ENCODE assay signal across 8 cellular contexts in the genomic region with DNA sequence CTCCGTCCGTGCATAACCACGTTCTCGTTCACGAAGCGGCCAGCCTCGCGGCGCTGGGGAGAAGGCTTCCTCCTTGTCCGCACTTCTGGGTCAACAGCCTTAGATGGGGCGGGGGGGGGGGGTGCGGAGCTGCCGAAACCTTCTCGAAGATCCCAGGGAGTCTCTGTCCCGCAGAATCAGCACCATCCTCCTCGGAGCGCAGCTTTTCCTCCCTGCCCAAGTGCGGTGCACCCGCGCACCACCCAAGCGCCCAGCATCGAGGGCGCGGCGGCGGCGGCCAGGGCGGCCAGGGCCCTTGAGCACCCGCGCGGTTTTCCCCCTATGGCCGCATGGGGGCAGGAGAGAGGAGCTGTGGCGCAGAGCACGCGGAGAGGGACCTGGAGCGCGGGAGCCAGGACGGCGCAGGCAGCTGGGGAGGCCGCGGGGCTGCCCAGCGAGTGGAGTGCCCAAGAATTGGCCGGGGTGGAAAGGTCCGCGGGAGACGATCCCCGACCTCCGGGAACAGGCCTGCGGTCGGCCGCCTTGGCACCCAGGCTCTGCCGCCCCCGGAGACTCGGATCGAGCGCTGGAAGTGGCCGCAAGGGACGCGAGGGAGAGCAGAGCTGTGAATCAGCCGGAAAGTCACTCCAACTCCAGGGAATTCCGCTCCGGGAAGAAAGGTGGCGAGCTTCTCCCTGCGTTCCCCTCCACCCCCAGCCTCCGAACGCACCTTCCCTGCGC. TPM values are rescaled to one million over a fixed set of nuclear protein-coding genes. Genes with fewer than 3 reads are reported as not detected.
DNase-seq lines count a peak whose midpoint lies in the region; ATAC-seq, FAIRE-seq and TF ChIP-seq lines count a peak whose summit lies in the region.

No MANE protein-coding gene starts in this region.

- no peak overlapping the region for H3K27ac Mint-ChIP-seq in CD4-positive, alpha-beta T cell

- no peaks in the 10 kb centered on the region for H4K20me1 ChIP-seq in GM12878 (ENCODE audit: control insufficient read depth, insufficient read depth)

- H3K4me2 ChIP-seq in GM12878 (ENCODE audit: control insufficient read depth, insufficient read depth): no peak overlapping the region

- DNase-seq in CD4-positive, alpha-beta T cell: peak; percentile 28 to 65 (median 46)
- DNase-seq in M059J (ENCODE audit: low read depth) (peak; percentile 83), T-helper 2 cell (peak in 4 of 5 experiments; percentile 39 to 61 (median 41)), GM12878 (ENCODE audit: low read depth, low spot score) (no peak), sigmoid colon (peak; percentile 83)
- DNase-seq in NK-92 treated with Interleukin-12 subunit alpha and Interleukin-12 subunit beta, amount 100 ng/mL, for 24 hours (lab: John Stamatoyannopoulos, UW): no peak

- ATAC-seq in CD4-positive, alpha-beta T cell (ENCODE audit: poor library complexity): peak; percentile 96
- peak; percentile 70 for ATAC-seq in GM21367 (IDR thresholded peaks at IDR 0.05; ENCODE audit: unreplicated experiment)
- ATAC-seq in GM12878: peak; percentile 99

- H3K27ac ChIP-seq in CD4-positive, alpha-beta T cell (ENCODE audit: low read depth, low read length): no peak overlapping the region
- H3K27ac ChIP-seq in GM12878 (ENCODE audit: control insufficient read depth, insufficient read depth) (no peak overlapping the region), sigmoid colon (peak overlapping the region in 1 of 4 donors; percentile 60)

- no peak overlapping the region for H2AFZ ChIP-seq in GM12878 (ENCODE audit: control insufficient read depth, low read depth, low read length)

- no peaks in the 10 kb centered on the region for H3K9me3 ChIP-seq in CD4-positive, alpha-beta T cell (ENCODE audit: control insufficient read depth, low read length)
- H3K9me3 ChIP-seq in GM12878 (replicated peaks; ENCODE audit: control insufficient read depth, insufficient read depth, low read length): no peaks in the 10 kb centered on the region
- H3K9me3 ChIP-seq in sigmoid colon: no peaks in the 10 kb centered on the region

- H3K79me2 ChIP-seq in GM12878 (ENCODE audit: control insufficient read depth, insufficient read depth, low read length): no peaks in the 10 kb centered on the region

- TF ChIP-seq CTCF in CD4-positive, alpha-beta T cell (IDR thresholded peaks at IDR 0.05): peak; percentile 71
- TF ChIP-seq CTCF in GM12878 (IDR thresholded peaks at IDR 0.05 in 2 of 3, conservative IDR thresholded peaks at IDR 0.05 in 1 of 3; ENCODE audit: control insufficient read depth in 2 of 3, extremely low read depth in 1 of 3, insufficient read depth in 1 of 3, low read depth in 3 of 3, low read length in 3 of 3) (peak; percentile 55 to 70 (median 56); a peak in 5 of 6 replicates), sigmoid colon (IDR thresholded peaks at IDR 0.05) (peak; percentile 66 to 88 (median 78))

- SMC1A ChIA-PET in GM12878 (lab: Charles Lee; ENCODE audit: uncharacterized antibody, unreplicated experiment): interaction anchor here (0.7 to 1.1 kb wide), 2 partner anchors 9 to 14 kb away, joined by 3 to 5 read pairs; no protein-coding TSS in a partner anchor

- CTCF ChIA-PET in CD4-positive, alpha-beta T cell (lab: Charles Lee): interaction anchor here (0.6 to 1.9 kb wide), 7 partner anchors 9 to 235 kb away, joined by 3 to 10 read pairs (median 3); no protein-coding TSS in a partner anchor
- CTCF ChIA-PET in GM12878 (lab: Yijun Ruan, JAX): interaction anchor here (0.6 to 2.5 kb wide), 14 partner anchors 8 to 331 kb away, joined by 3 to 13 read pairs (median 4); no protein-coding TSS in a partner anchor

- TF ChIP-seq EP300 in GM12878 (IDR thresholded peaks at IDR 0.05; ENCODE audit: borderline replicate concordance in 1 of 2, control insufficient read depth in 1 of 2, low read depth in 2 of 2, low read length in 2 of 2): no peak
- TF ChIP-seq EP300 in sigmoid colon (IDR thresholded peaks at IDR 0.05): no peak

- intact Hi-C loops in CD4-positive, alpha-beta T cell (cut with DNase I, micrococcal nuclease): loop anchor here (2.0 kb wide), 1 partner anchor 235 kb away; no protein-coding TSS in a partner anchor
- intact Hi-C loops in GM12878 (cut with micrococcal nuclease; ENCODE audit: unreplicated experiment) (loop anchor here (2.0 kb wide), 1 partner anchor 235 kb away; no protein-coding TSS in a partner anchor), sigmoid colon (cut with DNase I) (loop anchor here (1.0 kb wide), 1 partner anchor 235 kb away; no protein-coding TSS in a partner anchor)

- RAD21 ChIA-PET in GM12878 (lab: Charles Lee; ENCODE audit: unreplicated experiment): interaction anchor here (2.6 kb wide), 1 partner anchor 235 kb away, joined by 8 read pairs; no protein-coding TSS in a partner anchor

- peaks cover 100% of the 10 kb centered on the region for H3K27me3 Mint-ChIP-seq in CD4-positive, alpha-beta T cell

- no peaks in the 10 kb centered on the region for H3K36me3 Mint-ChIP-seq in CD4-positive, alpha-beta T cell (ENCODE audit: low read depth)

- peaks cover 12% of the 10 kb centered on the region for H3K4me1 Mint-ChIP-seq in CD4-positive, alpha-beta T cell (ENCODE audit: low read depth)

- H3K4me3 ChIP-seq in GM12878 (no peak overlapping the region), iPS-11a (ENCODE audit: low read depth, low read length) (peak overlapping the region; percentile 44), sigmoid colon (peak overlapping the region; percentile 18 to 46 (median 38))

- 19% methylated on average over 56 of the region's 67 CpGs for WGBS in GM12878 (ENCODE audit: insufficient coverage, insufficient replicate concordance, low lambda C conversion rate, missing lambda C conversion rate)
- WGBS in sigmoid colon, 2 donors: 1 to 2% methylated on average over 67 of the region's 67 CpGs

- H3K36me3 ChIP-seq in GM12878 (ENCODE audit: control insufficient read depth in 2 of 2, insufficient read depth in 2 of 2, low read length in 1 of 2): no peaks in the 10 kb centered on the region
- no peaks in the 10 kb centered on the region for H3K36me3 ChIP-seq in sigmoid colon

- FAIRE-seq in GM12878 (lab: Jason Lieb, UNC): no peak

- H3K4me1 ChIP-seq in GM12878 (ENCODE audit: control insufficient read depth, insufficient read depth, low read length) (peaks cover 7% of the 10 kb centered on the region), sigmoid colon (peaks cover 0 to 13% (median 10%) of the 10 kb centered on the region in 4 donors)

- TF ChIP-seq POLR2A in GM12878 (IDR thresholded peaks at IDR 0.05; ENCODE audit: low read depth, low read length) (no peak), sigmoid colon (IDR thresholded peaks at IDR 0.05) (no peak)

- H3K9ac ChIP-seq in GM12878 (ENCODE audit: control insufficient read depth, insufficient read depth, low read length): no peak overlapping the region

- no TSS peak for BruUV-seq in GM12878 (replicated peaks; lab: Mats Ljungman, UMichigan)

- in situ Hi-C loops in GM12878 (cut with MboI): no loop called here

- POLR2A ChIA-PET in CD4-positive, alpha-beta T cell (lab: Charles Lee): interaction anchor here (0.6 to 2.3 kb wide), 3 partner anchors 233 to 367 kb away, joined by 3 to 13 read pairs (median 4); partner anchors contain the start of gene FOXD1
- POLR2A ChIA-PET in GM12878 (lab: Charles Lee): interaction anchor here (0.7 kb wide), 1 partner anchor 240 kb away, joined by 3 read pairs; no protein-coding TSS in a partner anchor

- TF ChIP-seq RAD21 in GM12878 (IDR thresholded peaks at IDR 0.05; ENCODE audit: insufficient read depth, low read depth, low read length): peak; percentile 27; the same call in 1 of the 2 replicates

- H3K27me3 ChIP-seq in CD4-positive, alpha-beta T cell (ENCODE audit: control insufficient read depth, insufficient read depth, low read length): peaks cover 62% of the 10 kb centered on the region
- H3K27me3 ChIP-seq in GM12878 (replicated peaks in 1 of 2; ENCODE audit: control insufficient read depth in 2 of 2, insufficient read depth in 2 of 2, low read length in 1 of 2) (peaks cover 14 to 16% of the 10 kb centered on the region in 2 experiments), sigmoid colon (peaks cover 0 to 94% (median 44%) of the 10 kb centered on the region in 3 donors)

- H3K4me3 Mint-ChIP-seq in CD4-positive, alpha-beta T cell: peak overlapping the region; percentile 49

- peaks cover 2% of the 10 kb centered on the region for H3K9me3 Mint-ChIP-seq in CD4-positive, alpha-beta T cell

TF ChIP-seq in GM12878, 131 proteins besides CTCF, POLR2A, EP300 and RAD21:
- TF ChIP-seq POLR2AphosphoS2 (IDR thresholded peaks at IDR 0.05; ENCODE audit: low read depth, low read length) (no peak), SMC3 (IDR thresholded peaks at IDR 0.05; ENCODE audit: borderline replicate concordance, low read length) (peak; percentile 50; the same call in 1 of the 2 replicates), RUNX3 (IDR thresholded peaks at IDR 0.05; ENCODE audit: low read length) (0 out of 2 replicates have a peak, but pooled peaks have one; percentile 8), RB1 (IDR thresholded peaks at IDR 0.05; ENCODE audit: borderline replicate concordance) (0 out of 2 replicates have a peak, but pooled peaks have one; percentile 33)

RNA-seq across cellular contexts. Expression of gene TMEM174, which starts 43.1 kb away (rescaled TPM):
- total RNA-seq in CD4-positive, alpha-beta T cell: not detected
- not detected in 2 replicates for total RNA-seq in M059J (2014; rRNA removed; shearing (Covaris generic))
- total RNA-seq in GM12878 (2013; cell fraction: nucleolus; rRNA removed): not detected in 2 replicates
- not detected in 2 replicates for total RNA-seq in GM12878 (2014; rRNA removed)
- not detected in 2 replicates for total RNA-seq in GM12878 (2014; rRNA removed; fragmentation: Illumina TruSeq; extraction: Trizol)
- total RNA-seq in GM12878 (2021): not detected in 2 replicates
- not detected for polyA plus RNA-seq in GM12878 (2011; ENCODE audit: low read depth)
- polyA plus RNA-seq in GM12878 (2011; rRNA removed): not detected in 2 replicates
- not detected in 2 replicates for polyA plus RNA-seq in GM12878 (2011; cell fraction: cytosol; rRNA removed)
- not detected in 2 replicates for polyA plus RNA-seq in GM12878 (2011; cell fraction: nucleus; rRNA removed)
- not detected in 2 replicates for polyA plus RNA-seq in GM12878 (2012)
- polyA plus RNA-seq in GM12878 (2014; fragmentation: Illumina TruSeq; extraction: Trizol): not detected in 2 replicates
- polyA plus RNA-seq in GM12878 (2014; fragmentation: Nextera tagmentation; extraction: Ambion mirVana): not detected
- not detected in 2 replicates for polyA plus RNA-seq in GM12878 (2014; rRNA removed)
- polyA plus RNA-seq in GM12878 (2016; fragmentation: Nextera tagmentation; extraction: Ambion mirVana): not detected
- not detected in 2 replicates for polyA minus RNA-seq in GM12878 (2011; rRNA and poly(A)+ RNA removed)
- polyA minus RNA-seq in GM12878 (2011; cell fraction: cytosol; rRNA and poly(A)+ RNA removed): not detected in 2 replicates
- polyA minus RNA-seq in GM12878 (2011; cell fraction: nucleus; rRNA and poly(A)+ RNA removed): not detected in 2 replicates
- total RNA-seq in sigmoid colon: not detected
- not detected for polyA plus RNA-seq in sigmoid colon

Comparison
In these comparisons a context has a peak if more than half of its experiments do, and no peak if none do; other contexts are left out.
1. DNase-seq: peak in CD4-positive, alpha-beta T cell (10 of 10), M059J (single experiment), T-helper 2 cell (4 of 5) and sigmoid colon (single experiment); none in GM12878 (single experiment) and NK-92 treated with Interleukin-12 subunit alpha and Interleukin-12 subunit beta, amount 100 ng/mL, for 24 hours (single experiment).
2. Peak in every context shown above with its lines, with median percentiles within 50 percentile points of each other: ATAC-seq and CTCF ChIP-seq.